Comparison of ENCODE assay signal across 9 cellular contexts in the genomic region with DNA sequence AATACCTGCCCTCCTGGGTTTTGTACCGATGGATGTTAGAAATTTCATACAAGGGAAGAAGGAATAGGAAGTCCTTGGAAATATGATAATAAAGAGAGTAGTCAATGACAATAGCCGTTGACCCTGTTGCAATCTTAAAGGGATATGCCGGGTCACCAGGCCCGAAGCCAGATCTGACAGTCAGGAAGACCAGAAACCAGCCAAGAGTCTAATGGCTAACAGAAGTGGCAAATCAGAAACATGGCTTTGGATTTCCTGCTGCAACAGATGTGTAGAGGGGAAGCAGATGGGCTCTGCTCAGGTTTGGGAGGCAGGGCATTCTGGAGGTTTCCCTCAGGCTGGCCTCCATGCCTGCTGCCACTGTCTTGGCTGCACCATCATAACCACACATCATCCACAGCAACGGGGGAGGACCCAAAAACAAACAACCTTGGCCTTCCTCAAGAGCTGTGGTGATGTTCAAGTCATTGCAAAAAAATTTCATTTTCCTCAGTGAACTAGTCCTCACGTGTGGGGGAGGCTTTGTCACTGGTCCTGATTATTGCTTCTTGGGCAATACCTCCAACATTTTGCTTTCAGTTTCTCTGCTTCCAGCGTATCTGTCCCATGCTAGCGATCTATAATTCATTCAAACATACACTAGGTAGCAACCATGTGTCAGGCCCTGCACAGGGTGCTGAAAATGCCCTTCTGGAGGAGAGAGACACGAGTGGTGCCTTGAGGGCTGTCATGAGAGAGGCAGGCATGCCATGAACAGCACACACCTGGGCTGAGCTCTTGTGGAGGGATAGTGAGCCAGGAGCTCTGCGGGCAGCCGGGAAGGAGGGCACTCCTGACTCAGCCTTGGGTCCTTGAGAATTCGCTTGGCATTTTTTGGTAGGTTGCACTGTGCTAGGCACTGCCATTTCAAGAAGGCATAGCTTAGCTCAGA. TPM values are rescaled to one million over a fixed set of nuclear protein-coding genes. Genes with fewer than 3 reads are reported as not detected.
DNase-seq lines count a peak whose midpoint lies in the region; ATAC-seq, FAIRE-seq and TF ChIP-seq lines count a peak whose summit lies in the region.
"Had no signal": no experiment of that assay in that cellular context is flagged by ENCODE, and none has a peak within 500 bp of the region (broad histone marks: within the 10 kb centered on the region; RNA-seq: fewer than 3 reads in every experiment).

No MANE protein-coding gene starts in this region.

- POLR2A ChIA-PET in MCF 10A (lab: Yijun Ruan, JAX): no interaction called here

- peak overlapping the region; percentile 16 to 30 for H3K27ac ChIP-seq in thoracic aorta

- DNase-seq in HFF-Myc (ENCODE audit: extremely low read depth, low read depth): peak; percentile 74
- DNase-seq in MCF 10A (ENCODE audit: unreplicated experiment): peak; percentile 65
- peak; percentile 64 for DNase-seq in kidney tubule cell (ENCODE audit: low spot score)
- DNase-seq in thoracic aorta (ENCODE audit: low spot score): no peak
- DNase-seq in RPMI8226: no peak
- DNase-seq in stimulated activated CD8-positive, alpha-beta memory T cell treated with anti-CD3 and anti-CD28 coated beads, Interleukin-4, amount 100 ng/mL, for 48 hours: no peak
- DNase-seq in GM13976 (ENCODE audit: low spot score): no peak
- DNase-seq in GM19239 (ENCODE audit: insufficient read length, low spot score): no peak
- DNase-seq: stimulated activated naive B cell treated with anti-CD40 and anti-IgM and Interleukin-4, amounts not matched to agents 10 μg/mL and 1 μg/mL and 100 μg/mL, for 72 hours had no signal

- BruUV-seq in MCF 10A (replicated peaks; lab: Mats Ljungman, UMichigan): no TSS peak

- H3K27me3 ChIP-seq in thoracic aorta (replicated peaks; ENCODE audit: insufficient read depth): no peaks in the 10 kb centered on the region

- CTCF ChIA-PET in MCF 10A (lab: Yijun Ruan, JAX): interaction anchor here (0.6 to 1.2 kb wide), 3 partner anchors 75 to 435 kb away, joined by 3 to 6 read pairs (median 5); no protein-coding TSS in a partner anchor

- no peak for ATAC-seq in thoracic aorta (ENCODE audit: insufficient number of reproducible peaks, low FRiP score, low read depth)
- ATAC-seq: stimulated activated naive B cell treated with anti-CD40 and anti-IgM and Interleukin-4, amounts not matched to agents 10 μg/mL and 1 μg/mL and 100 μg/mL, for 72 hours had no signal

- no peak overlapping the region for H3K27ac Mint-ChIP-seq in MCF 10A (ENCODE audit: low read depth, unreplicated experiment)
- H3K27ac Mint-ChIP-seq: stimulated activated naive B cell treated with anti-CD40 and anti-IgM and Interleukin-4, amounts not matched to agents 10 μg/mL and 1 μg/mL and 100 μg/mL, for 72 hours had no signal

- H3K4me1 ChIP-seq in thoracic aorta (ENCODE audit: control insufficient read depth in 1 of 2, low read depth in 2 of 2): peaks cover 22 to 33% of the 10 kb centered on the region in 2 donors

- intact Hi-C loops in MCF 10A (cut with micrococcal nuclease): no loop called here

- peaks cover 41% of the 10 kb centered on the region for H3K4me1 Mint-ChIP-seq in MCF 10A (ENCODE audit: insufficient read depth, unreplicated experiment)

- H3K4me3 ChIP-seq in HFF-Myc (replicated peaks; ENCODE audit: low read depth, low read length) (no peak overlapping the region), thoracic aorta (no peak overlapping the region)

- H3K36me3 ChIP-seq in thoracic aorta: no peaks in the 10 kb centered on the region

- H3K9me3 Mint-ChIP-seq in MCF 10A (ENCODE audit: unreplicated experiment): no peaks in the 10 kb centered on the region

- no peak for FAIRE-seq in GM19239 (lab: Jason Lieb, UNC)

- H3K4me3 Mint-ChIP-seq in MCF 10A (ENCODE audit: unreplicated experiment): no peak overlapping the region
- H3K4me3 Mint-ChIP-seq: stimulated activated naive B cell treated with anti-CD40 and anti-IgM and Interleukin-4, amounts not matched to agents 10 μg/mL and 1 μg/mL and 100 μg/mL, for 72 hours had no signal

- TF ChIP-seq CTCF in HFF-Myc (IDR thresholded peaks at IDR 0.05; ENCODE audit: low read depth, low read length, missing control alignments) (no peak), MCF 10A (IDR thresholded peaks at IDR 0.05; ENCODE audit: unreplicated experiment) (no peak), thoracic aorta (IDR thresholded peaks at IDR 0.05) (no peak), GM13976 (IDR thresholded peaks at IDR 0.05; ENCODE audit: borderline replicate concordance, control extremely low read depth, extremely low read depth, insufficient read depth, missing control alignments) (no peak)

- in situ Hi-C loops in GM13976 (cut with MboI; ENCODE audit: low sequenced_read_pairs, unreplicated experiment): no loop called here

- no peaks in the 10 kb centered on the region for H3K27me3 Mint-ChIP-seq in MCF 10A (ENCODE audit: insufficient read depth, unreplicated experiment)
- H3K27me3 Mint-ChIP-seq: stimulated activated naive B cell treated with anti-CD40 and anti-IgM and Interleukin-4, amounts not matched to agents 10 μg/mL and 1 μg/mL and 100 μg/mL, for 72 hours had no signal

- no peaks in the 10 kb centered on the region for H3K9me3 ChIP-seq in thoracic aorta

- H3K36me3 Mint-ChIP-seq in MCF 10A (ENCODE audit: insufficient read depth, unreplicated experiment): no peaks in the 10 kb centered on the region

RNA-seq across cellular contexts. Expression of a gene that starts 48.2 kb away (rescaled TPM):
- total RNA-seq in MCF 10A (2022) (11.4 and 13.5 TPM in 2 replicates), thoracic aorta (10 to 100 TPM; 15.8 to 19.3 TPM)

Comparison
In these comparisons a context has a peak if more than half of its experiments do, and no peak if none do; other contexts are left out.
1. DNase-seq: peak in HFF-Myc (single experiment), MCF 10A (single experiment) and kidney tubule cell (single experiment); none in thoracic aorta (single experiment), RPMI8226 (single experiment), stimulated activated CD8-positive, alpha-beta memory T cell treated with anti-CD3 and anti-CD28 coated beads, Interleukin-4, amount 100 ng/mL, for 48 hours (single experiment), GM13976 (single experiment) and GM19239 (single experiment).